8 cellular contexts compared by ENCODE assay signal in genomic region chr3:71064976-71065763, GRCh38.
DNase-seq lines count a peak whose midpoint lies in the region; ATAC-seq and TF ChIP-seq lines count a peak whose summit lies in the region.

No MANE protein-coding gene starts in this region.

- no peaks in the 10 kb centered on the region for H3K9me3 ChIP-seq in RWPE2 (ENCODE audit: severe bottlenecking)
- H3K9me3 ChIP-seq in parathyroid adenoma (ENCODE audit: control insufficient read depth, low read length) = no peaks in the 10 kb centered on the region

- H3K36me3 ChIP-seq in RWPE2 (ENCODE audit: low read depth) (no peaks in the 10 kb centered on the region), parathyroid adenoma (ENCODE audit: control insufficient read depth, insufficient read depth, low read length) (no peaks in the 10 kb centered on the region)

- no peak overlapping the region for H3K9ac ChIP-seq in parathyroid adenoma

- peak overlapping the region; percentile 63 for H3K4me3 ChIP-seq in RWPE2 (ENCODE audit: severe bottlenecking)
- peak overlapping the region; percentile 69 for H3K4me3 ChIP-seq in parathyroid adenoma (ENCODE audit: low read depth, low read length)

- ATAC-seq in HG03159 (IDR thresholded peaks at IDR 0.05; ENCODE audit: unreplicated experiment) (peak; percentile 18), RWPE2 (ENCODE audit: low read depth) (peak; percentile 14), GM21786 (IDR thresholded peaks at IDR 0.05; ENCODE audit: unreplicated experiment) (no peak)

- H3K4me1 Mint-ChIP-seq in activated naive CD8-positive, alpha-beta T cell (ENCODE audit: low read depth) = peaks cover 63% of the 10 kb centered on the region

- H3K4me1 ChIP-seq in RWPE2 (ENCODE audit: insufficient read depth, poor library complexity, severe bottlenecking) (peaks cover 49% of the 10 kb centered on the region), parathyroid adenoma (no peaks in the 10 kb centered on the region)

- H3K27ac Mint-ChIP-seq in activated naive CD8-positive, alpha-beta T cell = peak overlapping the region; percentile 97

- H3K4me3 Mint-ChIP-seq in activated naive CD8-positive, alpha-beta T cell = peak overlapping the region; percentile 88

- no peak for TF ChIP-seq CTCF in RWPE2 (IDR thresholded peaks at IDR 0.05; ENCODE audit: poor library complexity, severe bottlenecking)
- TF ChIP-seq CTCF in parathyroid adenoma (IDR thresholded peaks at IDR 0.05) = no peak

- H3K27ac ChIP-seq in RWPE2 (ENCODE audit: poor library complexity, severe bottlenecking) = peak overlapping the region; percentile 96
- H3K27ac ChIP-seq in parathyroid adenoma = peak overlapping the region; percentile 63

- H3K9me3 Mint-ChIP-seq in activated naive CD8-positive, alpha-beta T cell (ENCODE audit: low read depth) = no peaks in the 10 kb centered on the region

- H3K36me3 Mint-ChIP-seq in activated naive CD8-positive, alpha-beta T cell = peaks cover 14% of the 10 kb centered on the region

- H3K79me2 ChIP-seq in parathyroid adenoma = no peaks in the 10 kb centered on the region

- H3K4me2 ChIP-seq in parathyroid adenoma (ENCODE audit: low read length) = peak overlapping the region; percentile 96

- intact Hi-C loops in cardiac septum (cut with DNase I) = loop anchor here (2.0 to 10.0 kb wide), 8 partner anchors 58 to 510 kb away; no protein-coding TSS in a partner anchor

- no peaks in the 10 kb centered on the region for H3K27me3 Mint-ChIP-seq in activated naive CD8-positive, alpha-beta T cell

- peak; percentile 18 for DNase-seq in GF-D8 (lab: John Stamatoyannopoulos, UW)
- DNase-seq in RWPE2 (ENCODE audit: low spot score) = peak; percentile 66
- DNase-seq in cardiac septum (ENCODE audit: low spot score) = peak; percentile 89
- no peak for DNase-seq in NCI-H187 (lab: John Stamatoyannopoulos, UW)

- peak overlapping the region; percentile 36 for H2AFZ ChIP-seq in parathyroid adenoma

- no peaks in the 10 kb centered on the region for H3K27me3 ChIP-seq in RWPE2 (ENCODE audit: insufficient read depth, poor library complexity, severe bottlenecking)
- no peaks in the 10 kb centered on the region for H3K27me3 ChIP-seq in parathyroid adenoma (ENCODE audit: control insufficient read depth, insufficient read depth, low read length)

Comparison
In these comparisons a context has a peak if more than half of its experiments do, and no peak if none do; other contexts are left out.
1. DNase-seq: peak in GF-D8 (single experiment), RWPE2 (single experiment) and cardiac septum (single experiment); none in NCI-H187 (0 of 2).